In genomic region chr13:30370146-30370545, GRCh38 we compare ENCODE assay signal across 25 cellular contexts. TPM values are rescaled to one million over a fixed set of nuclear protein-coding genes. Genes with fewer than 3 reads are reported as not detected.
DNase-seq lines count a peak whose midpoint lies in the region; ATAC-seq, FAIRE-seq and TF ChIP-seq lines count a peak whose summit lies in the region.
"Had no signal": no experiment of that assay in that cellular context is flagged by ENCODE, and none has a peak within 500 bp of the region (broad histone marks: within the 10 kb centered on the region; RNA-seq: fewer than 3 reads in every experiment).

No MANE protein-coding gene starts in this region.

- H3K79me2 ChIP-seq in MM.1S (ENCODE audit: low read length), result peaks cover 16% of the 10 kb centered on the region

- no peak for TF ChIP-seq POLR2A in erythroblast (IDR thresholded peaks at IDR 0.05; ENCODE audit: low read length)

- peaks cover 42% of the 10 kb centered on the region for H3F3A ChIP-seq in MM.1S (ENCODE audit: insufficient read depth, low read length)

- H3K27ac ChIP-seq in MM.1S (ENCODE audit: low read length) (peak overlapping the region; percentile 99), kidney (ENCODE audit: low read depth in 2 of 2, low read length in 2 of 2) (no peak overlapping the region)

- H3K9ac ChIP-seq in MM.1S (ENCODE audit: low read length) (peak overlapping the region; percentile 71; the same call in 1 of the 2 replicates), kidney (ENCODE audit: low read length in 2 of 2) (no peak overlapping the region)

- no peaks in the 10 kb centered on the region for H3K9me2 ChIP-seq in MM.1S (replicated peaks; ENCODE audit: insufficient read depth, low read length)

- TF ChIP-seq CTCF in MM.1S (IDR thresholded peaks at IDR 0.05; ENCODE audit: low read length) (no peak), kidney (IDR thresholded peaks at IDR 0.05; ENCODE audit: borderline replicate concordance, extremely low read depth, insufficient read depth) (no peak)

- no peak overlapping the region for H3K4me3 Mint-ChIP-seq in activated T-cell treated with anti-CD3 and anti-CD28 coated beads, Interleukin-2, amount 50 U/mL, for 72 hours
- H3K4me3 Mint-ChIP-seq in activated naive CD8-positive, alpha-beta T cell treated with anti-CD3 and anti-CD28 coated beads, Interleukin-2, amount 10 ng/mL, durations not matched to agents 7 days and 5 days, result peak overlapping the region; percentile 22
- peak overlapping the region; percentile 8 for H3K4me3 Mint-ChIP-seq in stimulated activated memory B cell treated with anti-CD40 and anti-IgM and Interleukin-4, amounts not matched to agents 10 μg/mL and 1 μg/mL and 100 μg/mL, for 72 hours
- H3K4me3 Mint-ChIP-seq: type B pancreatic cell had no signal

- ATAC-seq in activated T-cell treated with anti-CD3 and anti-CD28 coated beads, Interleukin-2, amount 50 U/mL, for 72 hours (replicated peaks in 1 of 2), result no peak
- ATAC-seq in activated naive CD8-positive, alpha-beta T cell treated with anti-CD3 and anti-CD28 coated beads, Interleukin-2, amount 10 ng/mL, durations not matched to agents 7 days and 5 days (ENCODE audit: low read depth), result no peak
- no peak for ATAC-seq in stimulated activated memory B cell treated with anti-CD40 and anti-IgM and Interleukin-4, amounts not matched to agents 10 μg/mL and 1 μg/mL and 100 μg/mL, for 72 hours
- ATAC-seq in HG02938 (IDR thresholded peaks at IDR 0.05; ENCODE audit: unreplicated experiment), result no peak
- ATAC-seq: left lobe of liver had no signal

- no peak overlapping the region for H2AFZ ChIP-seq in MM.1S (ENCODE audit: low read length)

- POLR2A ChIA-PET in activated naive CD8-positive, alpha-beta T cell treated with anti-CD3 and anti-CD28 coated beads, Interleukin-2, amount 10 ng/mL, durations not matched to agents 7 days and 5 days (lab: Charles Lee), result interaction anchor here (3.2 to 3.5 kb wide), 2 partner anchors 25 to 63 kb away, joined by 10 to 13 read pairs; partner anchors contain the start of gene KATNAL1

- no peaks in the 10 kb centered on the region for H3K27me3 Mint-ChIP-seq in activated T-cell treated with anti-CD3 and anti-CD28 coated beads, Interleukin-2, amount 50 U/mL, for 72 hours (ENCODE audit: low read depth)
- no peaks in the 10 kb centered on the region for H3K27me3 Mint-ChIP-seq in activated naive CD8-positive, alpha-beta T cell treated with anti-CD3 and anti-CD28 coated beads, Interleukin-2, amount 10 ng/mL, durations not matched to agents 7 days and 5 days
- no peaks in the 10 kb centered on the region for H3K27me3 Mint-ChIP-seq in stimulated activated memory B cell treated with anti-CD40 and anti-IgM and Interleukin-4, amounts not matched to agents 10 μg/mL and 1 μg/mL and 100 μg/mL, for 72 hours
- H3K27me3 Mint-ChIP-seq: type B pancreatic cell had no signal

- no peaks in the 10 kb centered on the region for H3K27me3 ChIP-seq in MM.1S (replicated peaks; ENCODE audit: insufficient read depth, low read length)
- H3K27me3 ChIP-seq: esophagus squamous epithelium had no signal

- intact Hi-C loops in kidney (cut with DNase I), result no loop called here

- H3K4me1 Mint-ChIP-seq in activated T-cell treated with anti-CD3 and anti-CD28 coated beads, Interleukin-2, amount 50 U/mL, for 72 hours (ENCODE audit: low read depth), result peaks cover 62% of the 10 kb centered on the region
- H3K4me1 Mint-ChIP-seq in activated naive CD8-positive, alpha-beta T cell treated with anti-CD3 and anti-CD28 coated beads, Interleukin-2, amount 10 ng/mL, durations not matched to agents 7 days and 5 days, result peaks cover 61% of the 10 kb centered on the region
- peaks cover 76% of the 10 kb centered on the region for H3K4me1 Mint-ChIP-seq in stimulated activated memory B cell treated with anti-CD40 and anti-IgM and Interleukin-4, amounts not matched to agents 10 μg/mL and 1 μg/mL and 100 μg/mL, for 72 hours

- H3K9me3 Mint-ChIP-seq in activated T-cell treated with anti-CD3 and anti-CD28 coated beads, Interleukin-2, amount 50 U/mL, for 72 hours, result no peaks in the 10 kb centered on the region
- peaks cover 1% of the 10 kb centered on the region for H3K9me3 Mint-ChIP-seq in activated naive CD8-positive, alpha-beta T cell treated with anti-CD3 and anti-CD28 coated beads, Interleukin-2, amount 10 ng/mL, durations not matched to agents 7 days and 5 days
- H3K9me3 Mint-ChIP-seq in stimulated activated memory B cell treated with anti-CD40 and anti-IgM and Interleukin-4, amounts not matched to agents 10 μg/mL and 1 μg/mL and 100 μg/mL, for 72 hours, result no peaks in the 10 kb centered on the region
- H3K9me3 Mint-ChIP-seq: type B pancreatic cell had no signal

- no peak for DNase-seq in activated T-cell treated with anti-CD3 and anti-CD28 coated beads, Interleukin-2, amount 50 U/mL, for 72 hours
- DNase-seq in activated T-cell treated with anti-CD3 and anti-CD28 coated beads, Interleukin-2, amount 50 U/mL, for 48 hours, result no peak
- DNase-seq in MM.1S (peak; percentile 50), erythroblast (lab: John Stamatoyannopoulos, UW) (no peak), kidney (no peak)
- DNase-seq in activated naive CD8-positive, alpha-beta T cell treated with anti-CD3 and anti-CD28 coated beads, Interleukin-2, amount 10 ng/mL, durations not matched to agents 7 days and 5 days, result no peak
- DNase-seq: activated CD4-positive, CD25-positive, alpha-beta regulatory T cell; amygdala; Caco-2; EL; esophagus squamous epithelium; midbrain; NCI-H1048; NCI-H2081; Right ventricle myocardium superior; stimulated activated naive CD4-positive, alpha-beta T cell had no signal

- H3K36me3 Mint-ChIP-seq in activated T-cell treated with anti-CD3 and anti-CD28 coated beads, Interleukin-2, amount 50 U/mL, for 72 hours (ENCODE audit: insufficient read depth in 2 of 2), result peaks cover 2 to 9% of the 10 kb centered on the region in 2 donors
- peaks cover 22% of the 10 kb centered on the region for H3K36me3 Mint-ChIP-seq in activated naive CD8-positive, alpha-beta T cell treated with anti-CD3 and anti-CD28 coated beads, Interleukin-2, amount 10 ng/mL, durations not matched to agents 7 days and 5 days
- peaks cover 62% of the 10 kb centered on the region for H3K36me3 Mint-ChIP-seq in stimulated activated memory B cell treated with anti-CD40 and anti-IgM and Interleukin-4, amounts not matched to agents 10 μg/mL and 1 μg/mL and 100 μg/mL, for 72 hours
- H3K36me3 Mint-ChIP-seq: type B pancreatic cell had no signal

- no peaks in the 10 kb centered on the region for H3K9me3 ChIP-seq in MM.1S (replicated peaks; ENCODE audit: insufficient read depth, low read length)
- H3K9me3 ChIP-seq in kidney (ENCODE audit: control insufficient read depth in 1 of 2, low read length in 2 of 2), result no peaks in the 10 kb centered on the region
- H3K9me3 ChIP-seq: Caco-2, esophagus squamous epithelium had no signal

- peak overlapping the region; percentile 64 for H3K27ac Mint-ChIP-seq in activated T-cell treated with anti-CD3 and anti-CD28 coated beads, Interleukin-2, amount 50 U/mL, for 72 hours
- peak overlapping the region; percentile 32 for H3K27ac Mint-ChIP-seq in activated naive CD8-positive, alpha-beta T cell treated with anti-CD3 and anti-CD28 coated beads, Interleukin-2, amount 10 ng/mL, durations not matched to agents 7 days and 5 days
- peak overlapping the region; percentile 83 for H3K27ac Mint-ChIP-seq in stimulated activated memory B cell treated with anti-CD40 and anti-IgM and Interleukin-4, amounts not matched to agents 10 μg/mL and 1 μg/mL and 100 μg/mL, for 72 hours
- H3K27ac Mint-ChIP-seq: type B pancreatic cell had no signal

- peak overlapping the region; percentile 84 for H3K4me2 ChIP-seq in MM.1S (ENCODE audit: low read depth, low read length)

- H3K4me1 ChIP-seq in MM.1S (ENCODE audit: low read length), result peaks cover 35% of the 10 kb centered on the region
- peaks cover 2 to 3% of the 10 kb centered on the region in 2 donors for H3K4me1 ChIP-seq in kidney (ENCODE audit: control insufficient read depth in 1 of 2, insufficient read depth in 1 of 2, low read depth in 1 of 2, low read length in 2 of 2)

- FAIRE-seq in kidney (lab: Jason Lieb, UNC), result no peak

- H3K4me3 ChIP-seq in MM.1S (ENCODE audit: low read length), result no peak overlapping the region; the same call in 1 of the 2 replicates
- no peak overlapping the region for H3K4me3 ChIP-seq in kidney (ENCODE audit: low read length in 2 of 2)
- H3K4me3 ChIP-seq: esophagus squamous epithelium had no signal

- H4K20me1 ChIP-seq in MM.1S (ENCODE audit: insufficient read depth, low read length), result no peaks in the 10 kb centered on the region

- H3K36me3 ChIP-seq in MM.1S (replicated peaks; ENCODE audit: insufficient read depth, low read length) (no peaks in the 10 kb centered on the region; the same call in 1 of the 2 replicates), kidney (ENCODE audit: control insufficient read depth in 1 of 2, insufficient read depth in 2 of 2, low read length in 2 of 2) (no peaks in the 10 kb centered on the region)
- H3K36me3 ChIP-seq: esophagus squamous epithelium had no signal

RNA-seq across cellular contexts. Expression of gene UBE2L5, which starts 52.1 kb away (rescaled TPM):
- total RNA-seq in activated T-cell treated with anti-CD3 and anti-CD28 coated beads, Interleukin-2, amount 50 U/mL, for 72 hours, result not detected
- not detected for total RNA-seq in activated naive CD8-positive, alpha-beta T cell treated with anti-CD3 and anti-CD28 coated beads, Interleukin-2, amount 10 ng/mL, durations not matched to agents 7 days and 5 days
- not detected for total RNA-seq in kidney
- polyA plus RNA-seq in kidney (ENCODE audit: insufficient read depth, low read depth, low replicate concordance), result not detected
- total RNA-seq: Caco-2; cardiac septum; H4; left lobe of liver; NCI-H460; renal cortical epithelial cell; Right ventricle myocardium superior; T-helper 1 cell treated with Interleukin-12 subunit alpha and Interleukin-12 subunit beta and Interleukin-4 antibody, amounts not matched to agents 30 ng/mL and 1 ng/mL, for 36 hours had no signal

Comparison
In these comparisons a context has a peak if more than half of its experiments do, and no peak if none do; other contexts are left out.
1. H3K27ac Mint-ChIP-seq: peak in every context shown above with its lines; median percentile 83 in stimulated activated memory B cell treated with anti-CD40 and anti-IgM and Interleukin-4, amounts not matched to agents 10 μg/mL and 1 μg/mL and 100 μg/mL, for 72 hours; 64 in activated T-cell treated with anti-CD3 and anti-CD28 coated beads, Interleukin-2, amount 50 U/mL, for 72 hours; 32 in activated naive CD8-positive, alpha-beta T cell treated with anti-CD3 and anti-CD28 coated beads, Interleukin-2, amount 10 ng/mL, durations not matched to agents 7 days and 5 days.
2. H3K4me3 Mint-ChIP-seq: peak in activated naive CD8-positive, alpha-beta T cell treated with anti-CD3 and anti-CD28 coated beads, Interleukin-2, amount 10 ng/mL, durations not matched to agents 7 days and 5 days (single experiment) and stimulated activated memory B cell treated with anti-CD40 and anti-IgM and Interleukin-4, amounts not matched to agents 10 μg/mL and 1 μg/mL and 100 μg/mL, for 72 hours (single experiment); none in activated T-cell treated with anti-CD3 and anti-CD28 coated beads, Interleukin-2, amount 50 U/mL, for 72 hours (0 of 2).